19 cellular contexts compared by ENCODE assay signal in genomic region chr6:139970591-139970991, GRCh38.
A peak's percentile ranks its signal among the peaks of the same experiment; 100 is the strongest.
DNase-seq lines count a peak whose midpoint lies in the region; ATAC-seq, FAIRE-seq and TF ChIP-seq lines count a peak whose summit lies in the region.
"Had no signal": no experiment of that assay in that cellular context is flagged by ENCODE, and none has a peak within 500 bp of the region (broad histone marks: within the 10 kb centered on the region; RNA-seq: fewer than 3 reads in every experiment).

No MANE protein-coding gene starts in this region.

- H3K27me3 Mint-ChIP-seq in nephron progenitor cell (ENCODE audit: low read depth, poor library complexity) = no peaks in the 10 kb centered on the region
- H3K27me3 Mint-ChIP-seq: activated CD4-positive, alpha-beta memory T cell treated with anti-CD3 and anti-CD28 coated beads for 36 hours; IgD-negative memory B cell had no signal

- H3K27ac Mint-ChIP-seq in nephron progenitor cell = peak overlapping the region; percentile 29
- H3K27ac Mint-ChIP-seq: activated CD4-positive, alpha-beta memory T cell treated with anti-CD3 and anti-CD28 coated beads for 36 hours; activated naive CD4-positive, alpha-beta T cell treated with anti-CD3 and anti-CD28 coated beads, Interleukin-2, amount 50 U/mL, for 24 hours; activated T-cell treated with anti-CD3 and anti-CD28 coated beads, Interleukin-2, amount 50 U/mL, for 24 hours had no signal

- peak; percentile 76 for DNase-seq in ELR (ENCODE audit: low read depth)
- DNase-seq in NCI-H226 = peak; percentile 45
- peak; percentile 73 for DNase-seq in choroid plexus epithelial cell (ENCODE audit: low read depth)
- no peak for DNase-seq in nephron progenitor cell
- DNase-seq in sciatic nerve (ENCODE audit: low spot score) = no peak
- no peak for DNase-seq in ecto neural progenitor cell (ENCODE audit: low spot score)
- no peak for DNase-seq in DMS114 treated with DMSO at 0.1 percent for 48 hours (lab: John Stamatoyannopoulos, UW; ENCODE audit: unreplicated experiment)
- DNase-seq in H54 (ENCODE audit: insufficient read length, low spot score) = no peak
- DNase-seq: activated CD4-positive, alpha-beta memory T cell treated with anti-CD3 and anti-CD28 coated beads for 36 hours; activated T-cell treated with anti-CD3 and anti-CD28 coated beads, Interleukin-2, amount 50 U/mL, for 24 hours; effector memory CD4-positive, alpha-beta T cell; left colon; NCI-H1105; ovary; Peyer's patch; testis had no signal

- TF ChIP-seq CTCF in choroid plexus epithelial cell (conservative IDR thresholded peaks at IDR 0.05; ENCODE audit: low read depth, low read length) (no peak), nephron progenitor cell (IDR thresholded peaks at IDR 0.05) (no peak)

- peaks cover 27% of the 10 kb centered on the region for H3K4me1 Mint-ChIP-seq in nephron progenitor cell
- H3K4me1 Mint-ChIP-seq: activated naive CD4-positive, alpha-beta T cell treated with anti-CD3 and anti-CD28 coated beads, Interleukin-2, amount 50 U/mL, for 24 hours had no signal

- peaks cover 10% of the 10 kb centered on the region for H3K36me3 Mint-ChIP-seq in nephron progenitor cell (ENCODE audit: low read depth)
- H3K36me3 Mint-ChIP-seq: activated CD4-positive, alpha-beta memory T cell treated with anti-CD3 and anti-CD28 coated beads for 36 hours; activated naive CD4-positive, alpha-beta T cell treated with anti-CD3 and anti-CD28 coated beads, Interleukin-2, amount 50 U/mL, for 24 hours; IgD-negative memory B cell had no signal

- no peak for ATAC-seq in sciatic nerve
- ATAC-seq: left colon had no signal

- H3K4me3 Mint-ChIP-seq in nephron progenitor cell = no peak overlapping the region
- H3K4me3 Mint-ChIP-seq: activated CD4-positive, alpha-beta memory T cell treated with anti-CD3 and anti-CD28 coated beads for 36 hours; activated naive CD4-positive, alpha-beta T cell treated with anti-CD3 and anti-CD28 coated beads, Interleukin-2, amount 50 U/mL, for 24 hours; activated T-cell treated with anti-CD3 and anti-CD28 coated beads, Interleukin-2, amount 50 U/mL, for 24 hours had no signal

- FAIRE-seq in H54 (lab: Jason Lieb, UNC) = no peak

- intact Hi-C loops in sciatic nerve (cut with DNase I) = no loop called here

- no peak overlapping the region for H3K4me3 ChIP-seq in choroid plexus epithelial cell (ENCODE audit: low read depth, low read length)
- H3K4me3 ChIP-seq: breast epithelium, ovary, Peyer's patch, testis had no signal

- no peak for TF ChIP-seq POLR2A in H54 (IDR thresholded peaks at IDR 0.05; ENCODE audit: low read depth, low read length)

- H3K9me3 Mint-ChIP-seq in nephron progenitor cell = peaks cover 26% of the 10 kb centered on the region
- H3K9me3 Mint-ChIP-seq: activated CD4-positive, alpha-beta memory T cell treated with anti-CD3 and anti-CD28 coated beads for 36 hours; activated naive CD4-positive, alpha-beta T cell treated with anti-CD3 and anti-CD28 coated beads, Interleukin-2, amount 50 U/mL, for 24 hours; activated T-cell treated with anti-CD3 and anti-CD28 coated beads, Interleukin-2, amount 50 U/mL, for 24 hours had no signal

Comparison
In these comparisons a context has a peak if more than half of its experiments do, and no peak if none do; other contexts are left out.
1. DNase-seq: peak in ELR (single experiment), NCI-H226 (single experiment) and choroid plexus epithelial cell (single experiment); none in nephron progenitor cell (single experiment), sciatic nerve (single experiment), ecto neural progenitor cell (single experiment), DMS114 treated with DMSO at 0.1 percent for 48 hours (single experiment) and H54 (single experiment).